Comparison of ENCODE assay signal across 1 cellular context in genomic region chr1:53315456-53316048, GRCh38.
TF ChIP-seq lines count a peak whose summit lies in the region.

No MANE protein-coding gene starts in this region.

TF ChIP-seq in K562, 482 proteins besides CTCF, POLR2A, EP300 and RAD21 (continued from another document):
- TF ChIP-seq PBX2 (CRISPR knock-in tag; IDR thresholded peaks at IDR 0.05; ENCODE audit: low read depth) (no peak), PBX2 (tag; conservative IDR thresholded peaks at IDR 0.05; ENCODE audit: low read depth) (no peak), HDGF (IDR thresholded peaks at IDR 0.05) (no peak), ETV5 (CRISPR knock-in tag; IDR thresholded peaks at IDR 0.05; ENCODE audit: low read depth) (no peak)
TF ChIP-seq in K562: peak in this region for 1.
